ENCODE assay signal across 15 cellular contexts in genomic region chr7:30522163-30522562, GRCh38. TPM values are rescaled to one million over a fixed set of nuclear protein-coding genes. Genes with fewer than 3 reads are reported as not detected.
DNase-seq lines count a peak whose midpoint lies in the region; ATAC-seq, FAIRE-seq and TF ChIP-seq lines count a peak whose summit lies in the region.
"Had no signal": no experiment of that assay in that cellular context is flagged by ENCODE, and none has a peak within 500 bp of the region (broad histone marks: within the 10 kb centered on the region; RNA-seq: fewer than 3 reads in every experiment).

No MANE protein-coding gene starts in this region.

- intact Hi-C loops in HepG2 (cut with micrococcal nuclease; ENCODE audit: unreplicated experiment) = no loop called here
- intact Hi-C loops in right lobe of liver (cut with DNase I) = no loop called here

- no peak for TF ChIP-seq RAD21 in HepG2 (CRISPR knock-in tag; IDR thresholded peaks at IDR 0.05)

- DNase-seq in HepG2 (ENCODE audit: low spot score) (no peak), right lobe of liver (no peak), hepatocyte (ENCODE audit: low spot score) (peak; percentile 46), small intestine (peak; percentile 91), kidney tubule cell (ENCODE audit: low spot score) (no peak), UCSD-AML1 (lab: John Stamatoyannopoulos, UW; ENCODE audit: unreplicated experiment) (no peak), tibial nerve (ENCODE audit: low spot score in 2 of 2) (no peak)
- DNase-seq: 8988T; AML-193; CD4-positive, CD25-positive, alpha-beta regulatory T cell; DMS53 had no signal

- no peaks in the 10 kb centered on the region for H3K36me3 ChIP-seq in HepG2 (replicated peaks in 1 of 2; ENCODE audit: control insufficient read depth in 1 of 2, insufficient read depth in 2 of 2, low read length in 2 of 2)
- no peaks in the 10 kb centered on the region for H3K36me3 ChIP-seq in right lobe of liver
- H3K36me3 ChIP-seq in hepatocyte (replicated peaks; ENCODE audit: insufficient read depth, low read depth) = no peaks in the 10 kb centered on the region
- no peaks in the 10 kb centered on the region for H3K36me3 ChIP-seq in small intestine (ENCODE audit: control insufficient read depth in 2 of 2, insufficient read depth in 2 of 2, low read length in 2 of 2)
- H3K36me3 ChIP-seq in tibial nerve = peaks cover 0 to 9% (median 0%) of the 10 kb centered on the region in 3 donors
- H3K36me3 ChIP-seq: BLaER1 had no signal

- in situ Hi-C loops in HepG2 (cut with HindIII; ENCODE audit: extremely low pct_ligation_motif_present, low pct_unique_long_range_greater_than_20kb) = no loop called here

- H3K9ac ChIP-seq in HepG2 (ENCODE audit: insufficient read depth, low read depth, low read length) = no peak overlapping the region
- H3K9ac ChIP-seq: BLaER1 had no signal

- CTCF ChIA-PET in HepG2 (lab: Yijun Ruan, JAX; ENCODE audit: low intra/inter-chr PET ratio, low total read pairs) = no interaction called here

- H2AFZ ChIP-seq in HepG2 (ENCODE audit: low read length) (no peak overlapping the region), hepatocyte (no peak overlapping the region)

- no peak for TF ChIP-seq POLR2A in HepG2 (IDR thresholded peaks at IDR 0.05; ENCODE audit: insufficient read depth in 1 of 2, low read depth in 2 of 2, low read length in 2 of 2)
- no peak for TF ChIP-seq POLR2A in right lobe of liver (IDR thresholded peaks at IDR 0.05)
- TF ChIP-seq POLR2A in tibial nerve (IDR thresholded peaks at IDR 0.05) = no peak

- TF ChIP-seq EP300 in HepG2 (IDR thresholded peaks at IDR 0.05; ENCODE audit: low read depth in 2 of 2, low read length in 2 of 2) = no peak
- TF ChIP-seq EP300 in HepG2 (CRISPR knock-in tag; IDR thresholded peaks at IDR 0.05; ENCODE audit: borderline replicate concordance) = no peak
- no peak for TF ChIP-seq EP300 in tibial nerve (IDR thresholded peaks at IDR 0.05)

- H3K9me3 ChIP-seq in HepG2 (ENCODE audit: low read length) = no peaks in the 10 kb centered on the region
- no peaks in the 10 kb centered on the region for H3K9me3 ChIP-seq in right lobe of liver
- H3K9me3 ChIP-seq in hepatocyte (ENCODE audit: low read depth) = no peaks in the 10 kb centered on the region
- no peaks in the 10 kb centered on the region for H3K9me3 ChIP-seq in small intestine (ENCODE audit: control insufficient read depth, low read depth)
- H3K9me3 ChIP-seq in tibial nerve = no peaks in the 10 kb centered on the region
- H3K9me3 ChIP-seq: BLaER1 had no signal

- no peaks in the 10 kb centered on the region for H3K9me2 ChIP-seq in hepatocyte (replicated peaks; ENCODE audit: insufficient read depth)

- H3K4me1 ChIP-seq in HepG2 (ENCODE audit: insufficient read depth, low read length) (peaks cover 49% of the 10 kb centered on the region), right lobe of liver (no peaks in the 10 kb centered on the region), hepatocyte (ENCODE audit: insufficient read depth) (peaks cover 45% of the 10 kb centered on the region), small intestine (ENCODE audit: control insufficient read depth in 2 of 2, insufficient read depth in 1 of 2, low read depth in 1 of 2, low read length in 1 of 2) (peaks cover 2 to 16% of the 10 kb centered on the region in 2 donors), tibial nerve (peaks cover 0 to 12% (median 0%) of the 10 kb centered on the region in 4 donors)

- no TSS peak for BruUV-seq in HepG2 (replicated peaks; lab: Mats Ljungman, UMichigan)

- no peak for TF ChIP-seq CTCF in HepG2 (CRISPR knock-in tag; IDR thresholded peaks at IDR 0.05)
- no peak for TF ChIP-seq CTCF in right lobe of liver (IDR thresholded peaks at IDR 0.05)
- no peak for TF ChIP-seq CTCF in hepatocyte (IDR thresholded peaks at IDR 0.05; ENCODE audit: poor library complexity)
- TF ChIP-seq CTCF in tibial nerve (IDR thresholded peaks at IDR 0.05) = no peak

- H3K4me3 ChIP-seq in HepG2 (replicated peaks in 1 of 3; ENCODE audit: insufficient read depth in 1 of 3, low read depth in 2 of 3, low read length in 3 of 3) (no peak overlapping the region), right lobe of liver (no peak overlapping the region), hepatocyte (no peak overlapping the region), small intestine (ENCODE audit: low read depth in 1 of 2, low read length in 2 of 2) (no peak overlapping the region), tibial nerve (no peak overlapping the region)
- H3K4me3 ChIP-seq: BLaER1 had no signal

- H4K20me1 ChIP-seq in HepG2 (ENCODE audit: insufficient read depth, low read length) (no peaks in the 10 kb centered on the region), hepatocyte (ENCODE audit: insufficient read depth, poor library complexity, severe bottlenecking) (no peaks in the 10 kb centered on the region)
- H4K20me1 ChIP-seq: BLaER1 had no signal

- peak; percentile 57; the same call in 2 of the 3 replicates for ATAC-seq in HepG2
- no peak for ATAC-seq in right lobe of liver
- ATAC-seq: HCT116 had no signal

- FAIRE-seq in HepG2 (lab: Jason Lieb, UNC) (no peak), small intestine (lab: Jason Lieb, UNC) (peak; percentile 79)
- FAIRE-seq: H54 had no signal

- no peak overlapping the region for H3K4me2 ChIP-seq in HepG2 (ENCODE audit: low read depth, low read length)
- H3K4me2 ChIP-seq in hepatocyte = peak overlapping the region; percentile 4

- H3K27me3 ChIP-seq in HepG2 (ENCODE audit: control insufficient read depth in 1 of 2, insufficient read depth in 2 of 2, low read length in 2 of 2) (no peaks in the 10 kb centered on the region), right lobe of liver (no peaks in the 10 kb centered on the region), hepatocyte (no peaks in the 10 kb centered on the region), small intestine (ENCODE audit: control insufficient read depth in 2 of 2, insufficient read depth in 2 of 2, low read length in 2 of 2) (no peaks in the 10 kb centered on the region), tibial nerve (no peaks in the 10 kb centered on the region)
- H3K27me3 ChIP-seq: BLaER1 had no signal

- H3K27ac ChIP-seq in HepG2 (ENCODE audit: extremely low read length, insufficient read depth, low read length) (no peak overlapping the region), right lobe of liver (no peak overlapping the region), hepatocyte (peak overlapping the region; percentile 90), small intestine (ENCODE audit: low read depth in 1 of 2, low read length in 1 of 2) (peak overlapping the region in 1 of 2 donors; percentile 61), tibial nerve (peak overlapping the region in 1 of 4 donors; percentile 44)
- H3K27ac ChIP-seq: BLaER1, HL-60 had no signal

- POLR2A ChIA-PET in HepG2 (lab: Yijun Ruan, JAX) = no interaction called here

- no peaks in the 10 kb centered on the region for H3K79me2 ChIP-seq in HepG2 (ENCODE audit: insufficient read depth, low read length)
- H3K79me2 ChIP-seq in hepatocyte = no peaks in the 10 kb centered on the region

- WGBS in HepG2 (ENCODE audit: low lambda C conversion rate) = 49% methylated on average over 3 of the region's 3 CpGs
- 81% methylated on average over 3 of the region's 3 CpGs for WGBS in right lobe of liver (ENCODE audit: insufficient coverage, low coverage, low lambda C conversion rate, missing lambda C conversion rate)
- WGBS in hepatocyte (ENCODE audit: low lambda C conversion rate, missing lambda C conversion rate) = 75% methylated on average over 3 of the region's 3 CpGs
- WGBS in small intestine, 3 donors = 17 to 67% (median 48%) methylated on average over 3 of the region's 3 CpGs
- WGBS in tibial nerve, 2 donors = 97 to 98% methylated on average over 3 of the region's 3 CpGs

RNA-seq across cellular contexts. Expression of gene GGCT, which starts 17.5 kb away (rescaled TPM):
- total RNA-seq in HepG2 (2016; rRNA removed; fragmentation: Illumina TruSeq; extraction: Trizol) = 78.3 and 100 TPM in 2 replicates
- 39.7 and 45.3 TPM in 2 replicates for total RNA-seq in HepG2 (2016; cell fraction: cytosol; rRNA removed; fragmentation: Illumina TruSeq; extraction: Trizol; ENCODE audit: low read depth)
- total RNA-seq in HepG2 (2016; cell fraction: insoluble cytoplasmic fraction; rRNA removed; fragmentation: Illumina TruSeq; extraction: Trizol) = 82.1 and 105 TPM in 2 replicates
- total RNA-seq in HepG2 (2016; cell fraction: membrane; rRNA removed; fragmentation: Illumina TruSeq; extraction: Trizol) = 67.8 and 73.9 TPM in 2 replicates
- 32.3 and 39.6 TPM in 2 replicates for total RNA-seq in HepG2 (2016; cell fraction: nucleus; rRNA removed; fragmentation: Illumina TruSeq; extraction: Trizol)
- 14.0 and 19.5 TPM in 2 replicates for polyA plus RNA-seq in HepG2 (2011; rRNA removed)
- polyA plus RNA-seq in HepG2 (2011; cell fraction: cytosol; rRNA removed) = 11.4 and 15.5 TPM in 2 replicates
- 4.5 and 4.6 TPM in 2 replicates for polyA plus RNA-seq in HepG2 (2011; cell fraction: nucleus; rRNA removed)
- 24.6 and 36.2 TPM in 2 replicates for polyA plus RNA-seq in HepG2 (2012)
- 46.7 and 63.3 TPM in 2 replicates for polyA plus RNA-seq in HepG2 (2016; cell fraction: cytosol; fragmentation: Illumina TruSeq; extraction: Trizol; ENCODE audit: low read depth)
- 121 TPM in 2 replicates for polyA plus RNA-seq in HepG2 (2016; cell fraction: insoluble cytoplasmic fraction; fragmentation: Illumina TruSeq; extraction: Trizol; ENCODE audit: low read depth)
- 69.8 and 73.0 TPM in 2 replicates for polyA plus RNA-seq in HepG2 (2016; cell fraction: membrane; fragmentation: Illumina TruSeq; extraction: Trizol; ENCODE audit: low read depth)
- 58.4 and 59.1 TPM in 2 replicates for polyA plus RNA-seq in HepG2 (2016; cell fraction: nucleus; fragmentation: Illumina TruSeq; extraction: Trizol; ENCODE audit: insufficient read depth, low read depth)
- polyA minus RNA-seq in HepG2 (2011; rRNA and poly(A)+ RNA removed; ENCODE audit: low replicate concordance) = 8.0 and 33.3 TPM in 2 replicates
- polyA minus RNA-seq in HepG2 (2011; cell fraction: cytosol; rRNA and poly(A)+ RNA removed) = 5.6 and 6.7 TPM in 2 replicates
- polyA minus RNA-seq in HepG2 (2011; cell fraction: nucleus; rRNA and poly(A)+ RNA removed) = 5.8 and 6.7 TPM in 2 replicates
- total RNA-seq in right lobe of liver = 10 to 100 TPM; 13.2 to 23.8 (median 16.8) TPM
- 43.4 and 47.2 TPM in 2 replicates for total RNA-seq in hepatocyte
- polyA plus RNA-seq in hepatocyte = 46.9 and 55.7 TPM in 2 replicates
- polyA plus RNA-seq in small intestine = 100 to 1,000 TPM in 1 of 3 donors, 10 to 100 TPM in 2; 57.3 to 105 (median 73.4) TPM
- total RNA-seq in tibial nerve = 10 to 100 TPM; 12.2 to 39.6 (median 29.6) TPM

RNA-seq across cellular contexts. Expression of gene NOD1, which starts 43.6 kb away (rescaled TPM):
- total RNA-seq in HepG2 (2016; rRNA removed; fragmentation: Illumina TruSeq; extraction: Trizol) = 2.9 TPM in 2 replicates
- 1.6 and 1.8 TPM in 2 replicates for total RNA-seq in HepG2 (2016; cell fraction: cytosol; rRNA removed; fragmentation: Illumina TruSeq; extraction: Trizol; ENCODE audit: low read depth)
- total RNA-seq in HepG2 (2016; cell fraction: insoluble cytoplasmic fraction; rRNA removed; fragmentation: Illumina TruSeq; extraction: Trizol) = 2.4 and 2.6 TPM in 2 replicates
- total RNA-seq in HepG2 (2016; cell fraction: membrane; rRNA removed; fragmentation: Illumina TruSeq; extraction: Trizol) = 1.7 and 3.3 TPM in 2 replicates
- 4.8 and 4.9 TPM in 2 replicates for total RNA-seq in HepG2 (2016; cell fraction: nucleus; rRNA removed; fragmentation: Illumina TruSeq; extraction: Trizol)
- polyA plus RNA-seq in HepG2 (2011; rRNA removed) = 1.7 and 1.9 TPM in 2 replicates
- polyA plus RNA-seq in HepG2 (2011; cell fraction: cytosol; rRNA removed) = 1.1 and 1.4 TPM in 2 replicates
- 4.1 and 4.3 TPM in 2 replicates for polyA plus RNA-seq in HepG2 (2011; cell fraction: nucleus; rRNA removed)
- polyA plus RNA-seq in HepG2 (2012) = 0.91 and 1.1 TPM in 2 replicates
- polyA plus RNA-seq in HepG2 (2016; cell fraction: cytosol; fragmentation: Illumina TruSeq; extraction: Trizol; ENCODE audit: low read depth) = 0.54 and 0.55 TPM in 2 replicates
- 2.1 and 3.1 TPM in 2 replicates for polyA plus RNA-seq in HepG2 (2016; cell fraction: insoluble cytoplasmic fraction; fragmentation: Illumina TruSeq; extraction: Trizol; ENCODE audit: low read depth)
- polyA plus RNA-seq in HepG2 (2016; cell fraction: membrane; fragmentation: Illumina TruSeq; extraction: Trizol; ENCODE audit: low read depth) = 1.2 TPM in 2 replicates
- 6.7 and 7.0 TPM in 2 replicates for polyA plus RNA-seq in HepG2 (2016; cell fraction: nucleus; fragmentation: Illumina TruSeq; extraction: Trizol; ENCODE audit: insufficient read depth, low read depth)
- polyA minus RNA-seq in HepG2 (2011; rRNA and poly(A)+ RNA removed; ENCODE audit: low replicate concordance) = 4.2 and 9.5 TPM in 2 replicates
- polyA minus RNA-seq in HepG2 (2011; cell fraction: cytosol; rRNA and poly(A)+ RNA removed) = 0.97 and 1.1 TPM in 2 replicates
- 4.5 and 5.7 TPM in 2 replicates for polyA minus RNA-seq in HepG2 (2011; cell fraction: nucleus; rRNA and poly(A)+ RNA removed)
- total RNA-seq in right lobe of liver = 1 to 10 TPM; 1.7 to 5.3 (median 2.7) TPM
- total RNA-seq in hepatocyte = 6.1 and 6.9 TPM in 2 replicates
- polyA plus RNA-seq in hepatocyte = 3.0 and 7.5 TPM in 2 replicates
- 1 to 10 TPM; 3.4 to 8.9 (median 3.8) TPM for polyA plus RNA-seq in small intestine
- total RNA-seq in tibial nerve = 10 to 100 TPM; 14.9 to 50.4 (median 31.8) TPM

Comparison
In these comparisons a context has a peak if more than half of its experiments do, and no peak if none do; other contexts are left out.
1. DNase-seq: peak in hepatocyte (single experiment) and small intestine (single experiment); none in HepG2 (single experiment), right lobe of liver (0 of 3), kidney tubule cell (single experiment), UCSD-AML1 (single experiment) and tibial nerve (0 of 2).